ENCODE assay signal across 9 cellular contexts in genomic region chr1:184163674-184164470, GRCh38.
DNase-seq lines count a peak whose midpoint lies in the region; ATAC-seq, FAIRE-seq and TF ChIP-seq lines count a peak whose summit lies in the region.
"Had no signal": no experiment of that assay in that cellular context is flagged by ENCODE, and none has a peak within 500 bp of the region (broad histone marks: within the 10 kb centered on the region; RNA-seq: fewer than 3 reads in every experiment).

No MANE protein-coding gene starts in this region.

- H3K36me3 Mint-ChIP-seq in stimulated activated memory B cell treated with anti-CD40 and anti-IgM and Interleukin-4, amounts not matched to agents 10 μg/mL and 1 μg/mL and 100 μg/mL, for 72 hours, result no peaks in the 10 kb centered on the region
- peaks cover 0 to 1% (median 0%) of the 10 kb centered on the region in 5 donors for H3K36me3 Mint-ChIP-seq in naive thymus-derived CD4-positive, alpha-beta T cell

- H3K27ac Mint-ChIP-seq in stimulated activated memory B cell treated with anti-CD40 and anti-IgM and Interleukin-4, amounts not matched to agents 10 μg/mL and 1 μg/mL and 100 μg/mL, for 72 hours, result no peak overlapping the region
- H3K27ac Mint-ChIP-seq in naive thymus-derived CD4-positive, alpha-beta T cell, result peak overlapping the region in 1 of 9 donors; percentile 13

- no peaks in the 10 kb centered on the region; the same call in 1 of the 3 replicates for H3K9me3 ChIP-seq in GM12878 (replicated peaks; ENCODE audit: control insufficient read depth, insufficient read depth, low read length)
- H3K9me3 ChIP-seq in naive thymus-derived CD4-positive, alpha-beta T cell (ENCODE audit: control insufficient read depth in 2 of 3, low read length in 3 of 3), result no peaks in the 10 kb centered on the region
- no peaks in the 10 kb centered on the region for H3K9me3 ChIP-seq in vagina

- no peaks in the 10 kb centered on the region; the same call in 1 of the 2 replicates for H4K20me1 ChIP-seq in GM12878 (ENCODE audit: control insufficient read depth, insufficient read depth)

- no TSS peak for BruUV-seq in GM12878 (replicated peaks; lab: Mats Ljungman, UMichigan)

- CTCF ChIA-PET in GM12878 (lab: Yijun Ruan, JAX), result interaction anchor here (0.6 to 1.7 kb wide), 5 partner anchors 11 to 211 kb away, joined by 3 to 4 read pairs (median 3); no protein-coding TSS in a partner anchor
- CTCF ChIA-PET in naive thymus-derived CD4-positive, alpha-beta T cell (lab: Charles Lee), result no interaction called here

- RAD21 ChIA-PET in GM12878 (lab: Charles Lee; ENCODE audit: unreplicated experiment), result interaction anchor here (0.6 to 1.0 kb wide), 2 partner anchors 52 to 201 kb away, joined by 3 read pairs; no protein-coding TSS in a partner anchor

- H3K27me3 ChIP-seq in GM12878 (replicated peaks in 1 of 2; ENCODE audit: control insufficient read depth in 2 of 2, insufficient read depth in 2 of 2, low read length in 1 of 2) (no peaks in the 10 kb centered on the region), vagina (no peaks in the 10 kb centered on the region)
- no peaks in the 10 kb centered on the region for H3K27me3 ChIP-seq in naive thymus-derived CD4-positive, alpha-beta T cell (ENCODE audit: control insufficient read depth in 2 of 2, insufficient read depth in 2 of 2, low read length in 2 of 2)

- H3K4me3 ChIP-seq in GM12878 (no peak overlapping the region), vagina (no peak overlapping the region)
- no peak overlapping the region for H3K4me3 ChIP-seq in naive thymus-derived CD4-positive, alpha-beta T cell (ENCODE audit: low read length)
- H3K4me3 ChIP-seq: skin epidermis had no signal

- H3K79me2 ChIP-seq in GM12878 (ENCODE audit: control insufficient read depth, insufficient read depth, low read length), result no peaks in the 10 kb centered on the region

- in situ Hi-C loops in GM12878 (cut with MboI), result no loop called here

- SMC1A ChIA-PET in GM12878 (lab: Charles Lee; ENCODE audit: uncharacterized antibody, unreplicated experiment), result interaction anchor here (0.7 to 1.1 kb wide), 4 partner anchors 21 to 508 kb away, joined by 3 to 4 read pairs (median 4); no protein-coding TSS in a partner anchor

- H3K9ac ChIP-seq in GM12878 (ENCODE audit: control insufficient read depth, insufficient read depth, low read length), result no peak overlapping the region

- POLR2A ChIA-PET in GM12878 (lab: Charles Lee), result no interaction called here
- POLR2A ChIA-PET in naive thymus-derived CD4-positive, alpha-beta T cell (lab: Charles Lee), result no interaction called here

- TF ChIP-seq RAD21 in GM12878 (IDR thresholded peaks at IDR 0.05; ENCODE audit: insufficient read depth, low read depth, low read length), result no peak

- H3K4me1 ChIP-seq in GM12878 (ENCODE audit: control insufficient read depth, insufficient read depth, low read length), result peaks cover 26% of the 10 kb centered on the region
- H3K4me1 ChIP-seq in naive thymus-derived CD4-positive, alpha-beta T cell (ENCODE audit: control insufficient read depth in 2 of 2, insufficient read depth in 2 of 2, low read length in 2 of 2), result no peaks in the 10 kb centered on the region
- H3K4me1 ChIP-seq in vagina, result peaks cover 16% of the 10 kb centered on the region

- no peak overlapping the region for H3K4me3 Mint-ChIP-seq in stimulated activated memory B cell treated with anti-CD40 and anti-IgM and Interleukin-4, amounts not matched to agents 10 μg/mL and 1 μg/mL and 100 μg/mL, for 72 hours
- H3K4me3 Mint-ChIP-seq in naive thymus-derived CD4-positive, alpha-beta T cell, result no peak overlapping the region

- no peak for TF ChIP-seq POLR2A in GM12878 (IDR thresholded peaks at IDR 0.05; ENCODE audit: low read depth, low read length)
- TF ChIP-seq POLR2A in vagina (IDR thresholded peaks at IDR 0.05), result no peak

- ATAC-seq in GM19397 (IDR thresholded peaks at IDR 0.05; ENCODE audit: unreplicated experiment) (peak; percentile 66), HG03432 (IDR thresholded peaks at IDR 0.05; ENCODE audit: unreplicated experiment) (peak; percentile 77), GM12878 (peak; percentile 87)
- peak; percentile 71 for ATAC-seq in stimulated activated memory B cell treated with anti-CD40 and anti-IgM and Interleukin-4, amounts not matched to agents 10 μg/mL and 1 μg/mL and 100 μg/mL, for 72 hours
- no peak for ATAC-seq in naive thymus-derived CD4-positive, alpha-beta T cell

- 0 out of 4 replicates have a peak, but pooled peaks of 1 of the 2 experiments have one; percentile 20 for TF ChIP-seq EP300 in GM12878 (IDR thresholded peaks at IDR 0.05; ENCODE audit: borderline replicate concordance in 1 of 2, control insufficient read depth in 1 of 2, low read depth in 2 of 2, low read length in 2 of 2)

- peak; percentile 97 for FAIRE-seq in GM12878 (lab: Jason Lieb, UNC)

- peaks cover under 1% of the 10 kb centered on the region for H3K27me3 Mint-ChIP-seq in stimulated activated memory B cell treated with anti-CD40 and anti-IgM and Interleukin-4, amounts not matched to agents 10 μg/mL and 1 μg/mL and 100 μg/mL, for 72 hours
- peaks cover 2 to 8% (median 7%) of the 10 kb centered on the region in 5 donors for H3K27me3 Mint-ChIP-seq in naive thymus-derived CD4-positive, alpha-beta T cell

- WGBS in GM12878 (ENCODE audit: insufficient coverage, insufficient replicate concordance, low lambda C conversion rate, missing lambda C conversion rate), result 0% methylated on average over 3 of the region's 3 CpGs

- peaks cover 12% of the 10 kb centered on the region for H3K4me1 Mint-ChIP-seq in stimulated activated memory B cell treated with anti-CD40 and anti-IgM and Interleukin-4, amounts not matched to agents 10 μg/mL and 1 μg/mL and 100 μg/mL, for 72 hours
- peaks cover 0 to 2% (median 0%) of the 10 kb centered on the region in 7 donors for H3K4me1 Mint-ChIP-seq in naive thymus-derived CD4-positive, alpha-beta T cell

- H3K36me3 ChIP-seq in GM12878 (ENCODE audit: control insufficient read depth in 2 of 2, insufficient read depth in 2 of 2, low read length in 1 of 2) (no peaks in the 10 kb centered on the region), vagina (no peaks in the 10 kb centered on the region)
- no peaks in the 10 kb centered on the region for H3K36me3 ChIP-seq in naive thymus-derived CD4-positive, alpha-beta T cell (ENCODE audit: control insufficient read depth in 2 of 3, insufficient read depth in 3 of 3, low read length in 3 of 3)

- peak overlapping the region; percentile 38; the same call in 1 of the 2 replicates for H3K4me2 ChIP-seq in GM12878 (ENCODE audit: control insufficient read depth, insufficient read depth)

- no peaks in the 10 kb centered on the region for H3K9me3 Mint-ChIP-seq in stimulated activated memory B cell treated with anti-CD40 and anti-IgM and Interleukin-4, amounts not matched to agents 10 μg/mL and 1 μg/mL and 100 μg/mL, for 72 hours
- peaks cover 0 to 12% (median 0%) of the 10 kb centered on the region in 11 donors for H3K9me3 Mint-ChIP-seq in naive thymus-derived CD4-positive, alpha-beta T cell

- no peak overlapping the region for H2AFZ ChIP-seq in GM12878 (ENCODE audit: control insufficient read depth, low read depth, low read length)

- no peak overlapping the region for H3K27ac ChIP-seq in GM12878 (ENCODE audit: control insufficient read depth, insufficient read depth)
- H3K27ac ChIP-seq in naive thymus-derived CD4-positive, alpha-beta T cell (ENCODE audit: low read depth, low read length), result no peak overlapping the region
- no peak overlapping the region for H3K27ac ChIP-seq in vagina

- DNase-seq in AG08395 (ENCODE audit: low spot score), result peak; percentile 84
- peak; percentile 42 for DNase-seq in GM12878 (ENCODE audit: low read depth, low spot score)
- DNase-seq in NCI-H187 treated with DMSO at 0.1 percent for 48 hours (lab: John Stamatoyannopoulos, UW), result no peak
- no peak for DNase-seq in naive thymus-derived CD4-positive, alpha-beta T cell
- DNase-seq in vagina (ENCODE audit: extremely low spot score in 2 of 2), result no peak

- TF ChIP-seq CTCF in GM12878 (IDR thresholded peaks at IDR 0.05 in 2 of 3, conservative IDR thresholded peaks at IDR 0.05 in 1 of 3; ENCODE audit: control insufficient read depth in 2 of 3, extremely low read depth in 1 of 3, insufficient read depth in 1 of 3, low read depth in 3 of 3, low read length in 3 of 3) (no peak), vagina (IDR thresholded peaks at IDR 0.05) (no peak)

- intact Hi-C loops in GM12878 (cut with micrococcal nuclease; ENCODE audit: unreplicated experiment) (no loop called here), vagina (cut with DNase I) (no loop called here)
- intact Hi-C loops in naive thymus-derived CD4-positive, alpha-beta T cell (cut with micrococcal nuclease), result loop anchor here in 1 of 2 donors (5.0 to 10.0 kb wide), 3 partner anchors 58 to 813 kb away; no protein-coding TSS in a partner anchor

TF ChIP-seq in GM12878, 131 proteins besides CTCF, POLR2A, EP300 and RAD21 (continues in another document):
- TF ChIP-seq RB1 (IDR thresholded peaks at IDR 0.05; ENCODE audit: borderline replicate concordance) (no peak), FOXM1 (IDR thresholded peaks at IDR 0.05; ENCODE audit: low read depth, low read length) (no peak), ATF2 (IDR thresholded peaks at IDR 0.05; ENCODE audit: low read length) (peak; percentile 23; the same call in 1 of the 2 replicates), PBX3 (IDR thresholded peaks at IDR 0.05; ENCODE audit: insufficient replicate concordance, low read depth, low read length) (peak; percentile 87), HDAC2 (IDR thresholded peaks at IDR 0.05) (no peak), CBX5 (IDR thresholded peaks at IDR 0.05; ENCODE audit: low read depth) (no peak)

Comparison
In these comparisons a context has a peak if more than half of its experiments do, and no peak if none do; other contexts are left out.
1. DNase-seq: peak in AG08395 (single experiment) and GM12878 (single experiment); none in NCI-H187 treated with DMSO at 0.1 percent for 48 hours (single experiment), naive thymus-derived CD4-positive, alpha-beta T cell (0 of 9) and vagina (0 of 2).